Comparison of ENCODE assay signal across 8 cellular contexts in genomic region chr3:112303811-112304325, GRCh38.
A peak's percentile ranks its signal among the peaks of the same experiment; 100 is the strongest.
DNase-seq lines count a peak whose midpoint lies in the region; ATAC-seq and TF ChIP-seq lines count a peak whose summit lies in the region.

No MANE protein-coding gene starts in this region.

- CTCF ChIA-PET in HEK293T (lab: Yijun Ruan, JAX): no interaction called here

- no peak for ATAC-seq in GM18520 (IDR thresholded peaks at IDR 0.05; ENCODE audit: unreplicated experiment)

- peaks cover 13% of the 10 kb centered on the region for H3K4me1 ChIP-seq in neuron (ENCODE audit: insufficient read depth, low read length)

- TF ChIP-seq CTCF in fibroblast of mammary gland (conservative IDR thresholded peaks at IDR 0.05; ENCODE audit: control insufficient read depth, insufficient read depth, low read depth, low read length) (no peak), GM20000 (IDR thresholded peaks at IDR 0.05; ENCODE audit: extremely low read depth, missing control alignments) (no peak)

- H3K27me3 ChIP-seq in neuron (ENCODE audit: insufficient read depth, low read length): no peaks in the 10 kb centered on the region

- H3K36me3 ChIP-seq in neuron (ENCODE audit: insufficient read depth, low read length): no peaks in the 10 kb centered on the region

- POLR2A ChIA-PET in HEK293T (lab: Yijun Ruan, JAX): no interaction called here

- peak; percentile 19 for DNase-seq in activated gamma-delta T cell treated with Interleukin-2 at 50 U/mL for 16 hours
- no peak for DNase-seq in activated gamma-delta T cell (lab: John Stamatoyannopoulos, UW)
- DNase-seq in NCI-H69 (lab: John Stamatoyannopoulos, UW): peak; percentile 3
- DNase-seq in fibroblast of mammary gland (ENCODE audit: low read depth): peak; percentile 19
- no peak for DNase-seq in HEK293T (ENCODE audit: extremely low spot score)
- DNase-seq in GM20000 (ENCODE audit: low spot score): no peak

- H3K4me3 ChIP-seq in fibroblast of mammary gland (ENCODE audit: control insufficient read depth, low read depth, low read length) (peak overlapping the region; percentile 41), neuron (ENCODE audit: low read length) (peak overlapping the region; percentile 57)

- H3K9me3 ChIP-seq in neuron (ENCODE audit: low read length): peaks cover 2% of the 10 kb centered on the region

- H2AFZ ChIP-seq in neuron (ENCODE audit: low read depth, low read length): peak overlapping the region; percentile 97

TF ChIP-seq in HEK293T, 16 proteins besides CTCF, POLR2A, EP300 and RAD21:
- no peak for TF ChIP-seq ZNF384 (IDR thresholded peaks at IDR 0.05)
TF ChIP-seq in HEK293T: peak in this region for 0.

Comparison
In these comparisons a context has a peak if more than half of its experiments do, and no peak if none do; other contexts are left out.
1. DNase-seq: peak in activated gamma-delta T cell treated with Interleukin-2 at 50 U/mL for 16 hours (single experiment), NCI-H69 (single experiment) and fibroblast of mammary gland (single experiment); none in activated gamma-delta T cell (single experiment), HEK293T (single experiment) and GM20000 (single experiment).